In genomic region chr16:71461686-71462648, GRCh38 we compare ENCODE assay signal across 1 cellular context.
TF ChIP-seq lines count a peak whose summit lies in the region.

ZNF23 (minus strand) TSS chr16:71462247; CDS start chr16:71456796, 5,451 bp downstream.

TF ChIP-seq in HepG2, 621 proteins besides CTCF, POLR2A, EP300 and RAD21 (continued from another document and continues in another):
- TF ChIP-seq, protein P1, sequence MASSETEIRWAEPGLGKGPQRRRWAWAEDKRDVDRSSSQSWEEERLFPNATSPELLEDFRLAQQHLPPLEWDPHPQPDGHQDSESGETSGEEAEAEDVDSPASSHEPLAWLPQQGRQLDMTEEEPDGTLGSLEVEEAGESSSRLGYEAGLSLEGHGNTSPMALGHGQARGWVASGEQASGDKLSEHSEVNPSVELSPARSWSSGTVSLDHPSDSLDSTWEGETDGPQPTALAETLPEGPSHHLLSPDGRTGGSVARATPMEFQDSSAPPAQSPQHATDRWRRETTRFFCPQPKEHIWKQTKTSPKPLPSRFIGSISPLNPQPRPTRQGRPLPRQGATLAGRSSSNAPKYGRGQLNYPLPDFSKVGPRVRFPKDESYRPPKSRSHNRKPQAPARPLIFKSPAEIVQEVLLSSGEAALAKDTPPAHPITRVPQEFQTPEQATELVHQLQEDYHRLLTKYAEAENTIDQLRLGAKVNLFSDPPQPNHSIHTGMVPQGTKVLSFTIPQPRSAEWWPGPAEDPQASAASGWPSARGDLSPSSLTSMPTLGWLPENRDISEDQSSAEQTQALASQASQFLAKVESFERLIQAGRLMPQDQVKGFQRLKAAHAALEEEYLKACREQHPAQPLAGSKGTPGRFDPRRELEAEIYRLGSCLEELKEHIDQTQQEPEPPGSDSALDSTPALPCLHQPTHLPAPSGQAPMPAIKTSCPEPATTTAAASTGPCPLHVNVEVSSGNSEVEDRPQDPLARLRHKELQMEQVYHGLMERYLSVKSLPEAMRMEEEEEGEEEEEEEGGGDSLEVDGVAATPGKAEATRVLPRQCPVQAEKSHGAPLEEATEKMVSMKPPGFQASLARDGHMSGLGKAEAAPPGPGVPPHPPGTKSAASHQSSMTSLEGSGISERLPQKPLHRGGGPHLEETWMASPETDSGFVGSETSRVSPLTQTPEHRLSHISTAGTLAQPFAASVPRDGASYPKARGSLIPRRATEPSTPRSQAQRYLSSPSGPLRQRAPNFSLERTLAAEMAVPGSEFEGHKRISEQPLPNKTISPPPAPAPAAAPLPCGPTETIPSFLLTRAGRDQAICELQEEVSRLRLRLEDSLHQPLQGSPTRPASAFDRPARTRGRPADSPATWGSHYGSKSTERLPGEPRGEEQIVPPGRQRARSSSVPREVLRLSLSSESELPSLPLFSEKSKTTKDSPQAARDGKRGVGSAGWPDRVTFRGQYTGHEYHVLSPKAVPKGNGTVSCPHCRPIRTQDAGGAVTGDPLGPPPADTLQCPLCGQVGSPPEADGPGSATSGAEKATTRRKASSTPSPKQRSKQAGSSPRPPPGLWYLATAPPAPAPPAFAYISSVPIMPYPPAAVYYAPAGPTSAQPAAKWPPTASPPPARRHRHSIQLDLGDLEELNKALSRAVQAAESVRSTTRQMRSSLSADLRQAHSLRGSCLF (CRISPR knock-in tag; IDR thresholded peaks at IDR 0.05; ENCODE audit: borderline replicate concordance), result 0 out of 2 replicates have a peak, but pooled peaks have one; percentile 44
- TF ChIP-seq ZNF766 (CRISPR knock-in tag; IDR thresholded peaks at IDR 0.05; ENCODE audit: borderline replicate concordance) (peak; percentile 94), NR2F2 (IDR thresholded peaks at IDR 0.05; ENCODE audit: borderline replicate concordance, low read depth) (peak; percentile 28; the same call in 1 of the 2 replicates), SMAD9 (CRISPR knock-in tag; IDR thresholded peaks at IDR 0.05) (no peak), ZZZ3 (CRISPR knock-in tag; IDR thresholded peaks at IDR 0.05; ENCODE audit: borderline replicate concordance) (peak; percentile 100), ZNF720 (CRISPR knock-in tag; IDR thresholded peaks at IDR 0.05) (0 out of 2 replicates have a peak, but pooled peaks have one; percentile 31), ZNF639 (CRISPR knock-in tag; conservative IDR thresholded peaks at IDR 0.05) (peak; percentile 88), LCORL (IDR thresholded peaks at IDR 0.05) (no peak), LCORL (CRISPR knock-in tag; IDR thresholded peaks at IDR 0.05) (peak; percentile 89), KLF6 (CRISPR knock-in tag; IDR thresholded peaks at IDR 0.05) (peak; percentile 89; the same call in 1 of the 2 replicates), SMAD1 (CRISPR knock-in tag; IDR thresholded peaks at IDR 0.05; ENCODE audit: borderline replicate concordance, low read depth) (no peak; the same call in 1 of the 2 replicates), ZNF431 (CRISPR knock-in tag; IDR thresholded peaks at IDR 0.05; ENCODE audit: borderline replicate concordance, low read depth) (peak; percentile 76; the same call in 1 of the 2 replicates), CCDC6 (CRISPR knock-in tag; IDR thresholded peaks at IDR 0.05) (peak; percentile 94), U2AF2 (IDR thresholded peaks at IDR 0.05; ENCODE audit: low read depth, low read length) (no peak), NCOR1 (IDR thresholded peaks at IDR 0.05; ENCODE audit: borderline replicate concordance, low read length) (no peak; the same call in 1 of the 2 replicates), ZFP82 (CRISPR knock-in tag; IDR thresholded peaks at IDR 0.05; ENCODE audit: borderline replicate concordance) (peak; percentile 57; the same call in 1 of the 2 replicates), MXD1 (CRISPR knock-in tag; IDR thresholded peaks at IDR 0.05) (peak; percentile 90), ZNF546 (CRISPR knock-in tag; conservative IDR thresholded peaks at IDR 0.05) (peak; percentile 94), ZBTB8A (CRISPR knock-in tag; IDR thresholded peaks at IDR 0.05; ENCODE audit: borderline replicate concordance, low read depth) (no peak), POLR2AphosphoS2 (IDR thresholded peaks at IDR 0.05; ENCODE audit: low read depth, low read length) (no peak; the same call in 1 of the 2 replicates), DMAP1 (CRISPR knock-in tag; IDR thresholded peaks at IDR 0.05) (peak; percentile 98), ZNF792 (CRISPR knock-in tag; IDR thresholded peaks at IDR 0.05) (peak; percentile 87; the same call in 1 of the 2 replicates), NFKBIZ (CRISPR knock-in tag; IDR thresholded peaks at IDR 0.05) (peak; percentile 96), THAP7 (CRISPR knock-in tag; IDR thresholded peaks at IDR 0.05) (no peak; the same call in 1 of the 2 replicates), THAP8 (CRISPR knock-in tag; IDR thresholded peaks at IDR 0.05; ENCODE audit: borderline replicate concordance) (peak; percentile 93; the same call in 1 of the 2 replicates), HMG20B (CRISPR knock-in tag; conservative IDR thresholded peaks at IDR 0.05) (no peak; the same call in 1 of the 2 replicates), SOX6 (IDR thresholded peaks at IDR 0.05) (no peak), SOX6 (CRISPR knock-in tag; IDR thresholded peaks at IDR 0.05) (peak; percentile 83), ZNF790 (CRISPR knock-in tag; IDR thresholded peaks at IDR 0.05; ENCODE audit: borderline replicate concordance) (no peak)
- TF ChIP-seq, protein P2, sequence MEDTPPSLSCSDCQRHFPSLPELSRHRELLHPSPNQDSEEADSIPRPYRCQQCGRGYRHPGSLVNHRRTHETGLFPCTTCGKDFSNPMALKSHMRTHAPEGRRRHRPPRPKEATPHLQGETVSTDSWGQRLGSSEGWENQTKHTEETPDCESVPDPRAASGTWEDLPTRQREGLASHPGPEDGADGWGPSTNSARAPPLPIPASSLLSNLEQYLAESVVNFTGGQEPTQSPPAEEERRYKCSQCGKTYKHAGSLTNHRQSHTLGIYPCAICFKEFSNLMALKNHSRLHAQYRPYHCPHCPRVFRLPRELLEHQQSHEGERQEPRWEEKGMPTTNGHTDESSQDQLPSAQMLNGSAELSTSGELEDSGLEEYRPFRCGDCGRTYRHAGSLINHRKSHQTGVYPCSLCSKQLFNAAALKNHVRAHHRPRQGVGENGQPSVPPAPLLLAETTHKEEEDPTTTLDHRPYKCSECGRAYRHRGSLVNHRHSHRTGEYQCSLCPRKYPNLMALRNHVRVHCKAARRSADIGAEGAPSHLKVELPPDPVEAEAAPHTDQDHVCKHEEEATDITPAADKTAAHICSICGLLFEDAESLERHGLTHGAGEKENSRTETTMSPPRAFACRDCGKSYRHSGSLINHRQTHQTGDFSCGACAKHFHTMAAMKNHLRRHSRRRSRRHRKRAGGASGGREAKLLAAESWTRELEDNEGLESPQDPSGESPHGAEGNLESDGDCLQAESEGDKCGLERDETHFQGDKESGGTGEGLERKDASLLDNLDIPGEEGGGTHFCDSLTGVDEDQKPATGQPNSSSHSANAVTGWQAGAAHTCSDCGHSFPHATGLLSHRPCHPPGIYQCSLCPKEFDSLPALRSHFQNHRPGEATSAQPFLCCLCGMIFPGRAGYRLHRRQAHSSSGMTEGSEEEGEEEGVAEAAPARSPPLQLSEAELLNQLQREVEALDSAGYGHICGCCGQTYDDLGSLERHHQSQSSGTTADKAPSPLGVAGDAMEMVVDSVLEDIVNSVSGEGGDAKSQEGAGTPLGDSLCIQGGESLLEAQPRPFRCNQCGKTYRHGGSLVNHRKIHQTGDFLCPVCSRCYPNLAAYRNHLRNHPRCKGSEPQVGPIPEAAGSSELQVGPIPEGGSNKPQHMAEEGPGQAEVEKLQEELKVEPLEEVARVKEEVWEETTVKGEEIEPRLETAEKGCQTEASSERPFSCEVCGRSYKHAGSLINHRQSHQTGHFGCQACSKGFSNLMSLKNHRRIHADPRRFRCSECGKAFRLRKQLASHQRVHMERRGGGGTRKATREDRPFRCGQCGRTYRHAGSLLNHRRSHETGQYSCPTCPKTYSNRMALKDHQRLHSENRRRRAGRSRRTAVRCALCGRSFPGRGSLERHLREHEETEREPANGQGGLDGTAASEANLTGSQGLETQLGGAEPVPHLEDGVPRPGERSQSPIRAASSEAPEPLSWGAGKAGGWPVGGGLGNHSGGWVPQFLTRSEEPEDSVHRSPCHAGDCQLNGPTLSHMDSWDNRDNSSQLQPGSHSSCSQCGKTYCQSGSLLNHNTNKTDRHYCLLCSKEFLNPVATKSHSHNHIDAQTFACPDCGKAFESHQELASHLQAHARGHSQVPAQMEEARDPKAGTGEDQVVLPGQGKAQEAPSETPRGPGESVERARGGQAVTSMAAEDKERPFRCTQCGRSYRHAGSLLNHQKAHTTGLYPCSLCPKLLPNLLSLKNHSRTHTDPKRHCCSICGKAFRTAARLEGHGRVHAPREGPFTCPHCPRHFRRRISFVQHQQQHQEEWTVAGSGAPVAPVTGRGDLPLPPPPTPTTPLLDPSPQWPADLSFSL (CRISPR knock-in tag; IDR thresholded peaks at IDR 0.05), result no peak
- TF ChIP-seq, protein P3, sequence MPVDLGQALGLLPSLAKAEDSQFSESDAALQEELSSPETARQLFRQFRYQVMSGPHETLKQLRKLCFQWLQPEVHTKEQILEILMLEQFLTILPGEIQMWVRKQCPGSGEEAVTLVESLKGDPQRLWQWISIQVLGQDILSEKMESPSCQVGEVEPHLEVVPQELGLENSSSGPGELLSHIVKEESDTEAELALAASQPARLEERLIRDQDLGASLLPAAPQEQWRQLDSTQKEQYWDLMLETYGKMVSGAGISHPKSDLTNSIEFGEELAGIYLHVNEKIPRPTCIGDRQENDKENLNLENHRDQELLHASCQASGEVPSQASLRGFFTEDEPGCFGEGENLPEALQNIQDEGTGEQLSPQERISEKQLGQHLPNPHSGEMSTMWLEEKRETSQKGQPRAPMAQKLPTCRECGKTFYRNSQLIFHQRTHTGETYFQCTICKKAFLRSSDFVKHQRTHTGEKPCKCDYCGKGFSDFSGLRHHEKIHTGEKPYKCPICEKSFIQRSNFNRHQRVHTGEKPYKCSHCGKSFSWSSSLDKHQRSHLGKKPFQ (CRISPR knock-in tag; IDR thresholded peaks at IDR 0.05; ENCODE audit: insufficient replicate concordance), result peak; percentile 60
